In genomic region chr1:34645109-34645688, GRCh38 we compare ENCODE assay signal across 24 cellular contexts.
"Had no signal": no experiment of that assay in that cellular context is flagged by ENCODE, and none has a peak within 500 bp of the region (broad histone marks: within the 10 kb centered on the region; RNA-seq: fewer than 3 reads in every experiment).

No MANE protein-coding gene starts in this region.

- H3K9me3 ChIP-seq: gastroesophageal sphincter, lower lobe of right lung, spleen, suprapubic skin, tibial artery, upper lobe of right lung had no signal

- H3K27me3 ChIP-seq: neural progenitor cell had no signal

- H3K4me3 ChIP-seq: gastroesophageal sphincter, lower lobe of right lung, neural progenitor cell, spleen, suprapubic skin, tibial artery, upper lobe of right lung had no signal

- ATAC-seq: activated CD8-positive, alpha-beta T cell treated with anti-CD3 and anti-CD28 coated beads for 36 hours; activated naive CD8-positive, alpha-beta T cell treated with anti-CD3 and anti-CD28 coated beads, Interleukin-2, amount 50 U/mL, for 24 hours; activated T-cell treated with anti-CD3 and anti-CD28 coated beads, Interleukin-2, amount 50 U/mL, for 4 hours; activated T-helper 17 cell treated with anti-CD3 and anti-CD28 coated beads, Interleukin-2, amount 50 U/mL, for 72 hours; gastroesophageal sphincter; left lobe of liver; lower lobe of right lung; natural killer cell; right cardiac atrium; upper lobe of right lung had no signal

- H3K27ac ChIP-seq: gastroesophageal sphincter, lower lobe of right lung, neural progenitor cell, spleen, suprapubic skin, tibial artery, upper lobe of right lung had no signal

- H3K36me3 ChIP-seq: gastroesophageal sphincter, lower lobe of right lung, neural progenitor cell, spleen, suprapubic skin, tibial artery, upper lobe of right lung had no signal

- H3K4me2 ChIP-seq: neural progenitor cell had no signal

- H3K9ac ChIP-seq: neural progenitor cell had no signal

- H2AFZ ChIP-seq: neural progenitor cell had no signal

- H3K4me1 ChIP-seq: gastroesophageal sphincter, lower lobe of right lung, spleen, suprapubic skin, tibial artery, upper lobe of right lung had no signal

- DNase-seq: activated B cell treated with CpG ODN at 0.5 μM for 24 hours; activated CD4-positive, alpha-beta T cell treated with anti-CD3 and anti-CD28 coated beads, Interleukin-2, amount 50 U/mL, for 1 hour; activated CD8-positive, alpha-beta T cell treated with anti-CD3 and anti-CD28 coated beads for 36 hours; activated naive CD8-positive, alpha-beta T cell treated with anti-CD3 and anti-CD28 coated beads, Interleukin-2, amount 50 U/mL, for 24 hours; activated T-cell treated with anti-CD3 and anti-CD28 coated beads, Interleukin-2, amount 50 U/mL, for 4 hours; amygdala; cortex of kidney; hypothalamus; immature natural killer cell; kidney; lower lobe of right lung; mesendoderm; natural killer cell; occipital lobe; right cardiac atrium; spleen; stimulated activated naive CD4-positive, alpha-beta T cell; tibial artery; upper lobe of right lung had no signal
